In the genomic region with DNA sequence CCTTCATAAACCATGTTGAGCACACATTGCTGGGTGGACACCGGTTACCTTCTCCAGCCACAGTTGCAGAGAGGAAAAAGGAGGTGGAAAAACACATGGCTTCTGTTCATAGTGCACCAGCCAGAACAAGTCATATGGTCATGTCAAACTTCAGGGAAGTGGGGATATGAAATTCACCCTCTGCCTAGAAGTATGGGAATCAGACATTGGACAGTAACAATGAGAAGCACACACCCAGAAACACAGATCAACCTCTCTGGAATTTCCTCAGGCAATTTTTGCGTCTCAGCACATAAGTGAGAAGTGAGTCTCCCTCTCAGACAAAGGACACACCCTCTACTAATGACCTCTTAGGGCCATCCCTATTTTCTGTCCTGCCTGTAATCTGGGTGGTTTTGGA, we compare ENCODE assay signal across 14 cellular contexts.
DNase-seq lines count a peak whose midpoint lies in the region; ATAC-seq, FAIRE-seq and TF ChIP-seq lines count a peak whose summit lies in the region.
"Had no signal": no experiment of that assay in that cellular context is flagged by ENCODE, and none has a peak within 500 bp of the region (broad histone marks: within the 10 kb centered on the region; RNA-seq: fewer than 3 reads in every experiment).

No MANE protein-coding gene starts in this region.

- peaks cover 37% of the 10 kb centered on the region for H3K4me1 ChIP-seq in body of pancreas

- H3K36me3 ChIP-seq in brain microvascular endothelial cell (replicated peaks) (no peaks in the 10 kb centered on the region), body of pancreas (replicated peaks in 1 of 2; ENCODE audit: insufficient read depth in 1 of 2, low read depth in 2 of 2) (no peaks in the 10 kb centered on the region)

- in situ Hi-C loops in brain microvascular endothelial cell (cut with HindIII; ENCODE audit: low pct_ligation_motif_present, low sequenced_read_pairs), result no loop called here

- intact Hi-C loops in body of pancreas (cut with DNase I), result no loop called here

- no peak overlapping the region for H3K27ac ChIP-seq in brain microvascular endothelial cell
- no peak overlapping the region for H3K27ac ChIP-seq in body of pancreas
- H3K27ac ChIP-seq: 22Rv1 had no signal

- WGBS in body of pancreas, 2 donors, result 85 to 92% methylated on average over 2 of the region's 2 CpGs

- no peak for TF ChIP-seq CTCF in brain microvascular endothelial cell (IDR thresholded peaks at IDR 0.05; ENCODE audit: low read depth, low read length, missing control alignments)
- TF ChIP-seq CTCF in body of pancreas (IDR thresholded peaks at IDR 0.05), result no peak

- TF ChIP-seq POLR2A in body of pancreas (IDR thresholded peaks at IDR 0.05), result no peak

- peak; percentile 0 for DNase-seq in SIG-M5 treated with dmso at 0.1 percent for 504 hours (lab: John Stamatoyannopoulos, UW; ENCODE audit: unreplicated experiment)
- no peak for DNase-seq in SIG-M5 (lab: John Stamatoyannopoulos, UW)
- peak; percentile 59 for DNase-seq in brain microvascular endothelial cell
- peak; percentile 76 for DNase-seq in iris pigment epithelial cell (ENCODE audit: low read depth)
- peak; percentile 52 for DNase-seq in urothelium cell line (ENCODE audit: low spot score)
- no peak for DNase-seq in stimulated activated CD4-positive, alpha-beta T cell treated with anti-CD3 and anti-CD28 coated beads, Interleukin-1b, Interleukin-23, amount 100 ng/mL, for 48 hours
- DNase-seq in SHP77 (lab: John Stamatoyannopoulos, UW), result no peak
- DNase-seq in body of pancreas, result no peak
- DNase-seq: amniotic stem cell, endodermal cell, left cardiac atrium, NCI-H1930 had no signal

- no peak for FAIRE-seq in urothelium cell line (lab: Jason Lieb, UNC)

- H3K4me3 ChIP-seq in brain microvascular endothelial cell (ENCODE audit: low read depth, low read length) (no peak overlapping the region), body of pancreas (no peak overlapping the region)

- H3K27me3 ChIP-seq in brain microvascular endothelial cell (replicated peaks), result no peaks in the 10 kb centered on the region
- H3K27me3 ChIP-seq in body of pancreas, result no peaks in the 10 kb centered on the region

- H3K9me3 ChIP-seq in body of pancreas, result no peaks in the 10 kb centered on the region

- ATAC-seq in body of pancreas, result no peak
- ATAC-seq: left cardiac atrium; stimulated activated effector memory CD8-positive, alpha-beta T cell treated with anti-CD3 and anti-CD28 coated beads, Interleukin-12 subunit alpha, Interleukin-12 subunit beta, amount 100 ng/mL, for 72 hours had no signal

Comparison
In these comparisons a context has a peak if more than half of its experiments do, and no peak if none do; other contexts are left out.
1. DNase-seq: peak in SIG-M5 treated with dmso at 0.1 percent for 504 hours (single experiment), brain microvascular endothelial cell (single experiment), iris pigment epithelial cell (single experiment) and urothelium cell line (single experiment); none in SIG-M5 (single experiment), stimulated activated CD4-positive, alpha-beta T cell treated with anti-CD3 and anti-CD28 coated beads, Interleukin-1b, Interleukin-23, amount 100 ng/mL, for 48 hours (single experiment), SHP77 (0 of 2) and body of pancreas (0 of 4).